Comparison of ENCODE assay signal across 1 cellular context in genomic region chr15:40098489-40099261, GRCh38.
TF ChIP-seq lines count a peak whose summit lies in the region.

No MANE protein-coding gene starts in this region.

TF ChIP-seq in HCT116, 20 proteins besides CTCF, POLR2A, EP300 and RAD21 (continued from another document):
- TF ChIP-seq ELF1 (IDR thresholded peaks at IDR 0.05; ENCODE audit: borderline replicate concordance, low read depth) = no peak
- TF ChIP-seq ZBTB33 (IDR thresholded peaks at IDR 0.05; ENCODE audit: extremely low read depth, insufficient replicate concordance, low read length) = no peak
- no peak for TF ChIP-seq ATF3 (IDR thresholded peaks at IDR 0.05)
- no peak for TF ChIP-seq EZH2 (IDR thresholded peaks at IDR 0.05)
